8 cellular contexts compared by ENCODE assay signal in genomic region chr7:2863461-2864066, GRCh38. TPM values are rescaled to one million over a fixed set of nuclear protein-coding genes. Genes with fewer than 3 reads are reported as not detected.
A peak's percentile ranks its signal among the peaks of the same experiment; 100 is the strongest.
DNase-seq lines count a peak whose midpoint lies in the region; ATAC-seq and TF ChIP-seq lines count a peak whose summit lies in the region.

No MANE protein-coding gene starts in this region.

- WGBS in thyroid gland, 2 donors, result 39 to 61% methylated on average over 12 to 16 of the region's 18 CpGs

- no peaks in the 10 kb centered on the region for H3K36me3 Mint-ChIP-seq in activated T-cell treated with anti-CD3 and anti-CD28 coated beads, Interleukin-2, amount 50 U/mL, for 24 hours (ENCODE audit: low read depth)

- peak overlapping the region; percentile 93 for H3K27ac Mint-ChIP-seq in activated T-cell treated with anti-CD3 and anti-CD28 coated beads, Interleukin-2, amount 50 U/mL, for 24 hours

- H3K79me2 ChIP-seq in OCI-LY7 (ENCODE audit: insufficient read depth, low read depth, low read length) (no peaks in the 10 kb centered on the region), osteoblast (ENCODE audit: insufficient read depth, low read length) (no peaks in the 10 kb centered on the region)

- H3K9me2 ChIP-seq in OCI-LY7 (ENCODE audit: insufficient read depth, low read length), result no peaks in the 10 kb centered on the region

- TF ChIP-seq CTCF in OCI-LY7 (conservative IDR thresholded peaks at IDR 0.05; ENCODE audit: low read length), result no peak
- no peak for TF ChIP-seq CTCF in osteoblast (IDR thresholded peaks at IDR 0.05; ENCODE audit: extremely low read depth, low read depth, low read length)
- TF ChIP-seq CTCF in thyroid gland (IDR thresholded peaks at IDR 0.05), result no peak

- TF ChIP-seq POLR2A in thyroid gland (IDR thresholded peaks at IDR 0.05), result no peak

- CTCF ChIA-PET in OCI-LY7 (lab: Charles Lee; ENCODE audit: unreplicated experiment), result interaction anchor here (0.6 to 1.2 kb wide), 2 partner anchors 134 to 288 kb away, joined by 3 to 4 read pairs; no protein-coding TSS in a partner anchor

- H3K4me3 Mint-ChIP-seq in activated T-cell treated with anti-CD3 and anti-CD28 coated beads, Interleukin-2, amount 50 U/mL, for 24 hours, result peak overlapping the region; percentile 78

- H3K9me3 ChIP-seq in OCI-LY7 (ENCODE audit: low read length) (no peaks in the 10 kb centered on the region), osteoblast (ENCODE audit: low read depth, low read length) (no peaks in the 10 kb centered on the region), thyroid gland (no peaks in the 10 kb centered on the region)

- peak overlapping the region; percentile 88 for H2AFZ ChIP-seq in OCI-LY7 (ENCODE audit: low read length)
- H2AFZ ChIP-seq in osteoblast (ENCODE audit: low read length), result peak overlapping the region; percentile 92

- no peaks in the 10 kb centered on the region for H3K9me3 Mint-ChIP-seq in activated T-cell treated with anti-CD3 and anti-CD28 coated beads, Interleukin-2, amount 50 U/mL, for 24 hours

- H3K27ac ChIP-seq in OCI-LY7 (ENCODE audit: low read depth, low read length, poor library complexity, severe bottlenecking), result no peak overlapping the region
- H3K27ac ChIP-seq in osteoblast (ENCODE audit: low read depth, low read length), result peak overlapping the region; percentile 92
- H3K27ac ChIP-seq in thyroid gland, result peak overlapping the region; percentile 55 to 79 (median 79)

- H3K27me3 ChIP-seq in osteoblast (ENCODE audit: insufficient read depth, low read length) (no peaks in the 10 kb centered on the region), thyroid gland (no peaks in the 10 kb centered on the region)

- no peaks in the 10 kb centered on the region for H3K27me3 Mint-ChIP-seq in activated T-cell treated with anti-CD3 and anti-CD28 coated beads, Interleukin-2, amount 50 U/mL, for 24 hours

- H3K4me3 ChIP-seq in OCI-LY7 (ENCODE audit: low read depth, low read length, poor library complexity, severe bottlenecking) (no peak overlapping the region), osteoblast (ENCODE audit: insufficient read depth, low read length) (peak overlapping the region; percentile 55), thyroid gland (replicated peaks in 1 of 3) (no peak overlapping the region)

- peaks cover 30% of the 10 kb centered on the region for H3K4me1 Mint-ChIP-seq in activated T-cell treated with anti-CD3 and anti-CD28 coated beads, Interleukin-2, amount 50 U/mL, for 24 hours (ENCODE audit: low read depth)

- DNase-seq in activated gamma-delta T cell treated with Interleukin-2 at 50 U/mL for 16 hours, result peak; percentile 72
- no peak for DNase-seq in activated gamma-delta T cell (lab: John Stamatoyannopoulos, UW)
- peak; percentile 40 for DNase-seq in OCI-LY7 (ENCODE audit: low spot score)
- peak; percentile 81 for DNase-seq in activated T-cell treated with anti-CD3 and anti-CD28 coated beads, Interleukin-2, amount 50 U/mL, for 24 hours
- peak; percentile 95 for DNase-seq in fibroblast of peridontal ligament (ENCODE audit: extremely low read depth)
- peak; percentile 98 for DNase-seq in osteoblast (ENCODE audit: insufficient read length, low spot score, missing footprints)
- peak; percentile 43 to 44 for DNase-seq in thyroid gland

- H3K36me3 ChIP-seq in OCI-LY7 (ENCODE audit: insufficient read depth, low read length), result no peaks in the 10 kb centered on the region
- no peaks in the 10 kb centered on the region for H3K36me3 ChIP-seq in osteoblast (ENCODE audit: insufficient read depth, low read length)
- no peaks in the 10 kb centered on the region for H3K36me3 ChIP-seq in thyroid gland

- H3K4me2 ChIP-seq in OCI-LY7 (ENCODE audit: low read length) (no peak overlapping the region; the same call in 1 of the 2 replicates), osteoblast (ENCODE audit: insufficient read depth, low read length) (peak overlapping the region; percentile 80)

- intact Hi-C loops in OCI-LY7 (cut with micrococcal nuclease; ENCODE audit: unreplicated experiment) (loop anchor here (10.0 kb wide), 2 partner anchors 441 to 1031 kb away; partner anchors contain the start of gene SDK1), thyroid gland (cut with DNase I) (loop anchor here (10.0 kb wide), 1 partner anchor 291 kb away; no protein-coding TSS in a partner anchor)

- BruUV-seq in OCI-LY7 (replicated peaks; lab: Mats Ljungman, UMichigan), result no TSS peak

- peak; percentile 93 for ATAC-seq in HG02973 (IDR thresholded peaks at IDR 0.05; ENCODE audit: unreplicated experiment)

- POLR2A ChIA-PET in OCI-LY7 (lab: Charles Lee), result interaction anchor here (0.8 kb wide), 1 partner anchor 19 kb away, joined by 4 read pairs; no protein-coding TSS in a partner anchor

- H4K20me1 ChIP-seq in OCI-LY7 (ENCODE audit: insufficient read depth, low read length) (no peaks in the 10 kb centered on the region), osteoblast (ENCODE audit: insufficient read depth, low read length) (no peaks in the 10 kb centered on the region)

- H3K4me1 ChIP-seq in OCI-LY7 (ENCODE audit: insufficient read depth, low read length, poor library complexity, severe bottlenecking), result peaks cover 9% of the 10 kb centered on the region
- H3K4me1 ChIP-seq in osteoblast (ENCODE audit: insufficient read depth, low read length), result peaks cover 17% of the 10 kb centered on the region
- H3K4me1 ChIP-seq in thyroid gland, result peaks cover 0 to 20% of the 10 kb centered on the region in 2 donors

RNA-seq across cellular contexts. Expression of gene GNA12, which starts 19.5 kb away (rescaled TPM):
- 6.5 and 10.3 TPM in 2 replicates for total RNA-seq in OCI-LY7 (2014; rRNA removed; shearing (Covaris generic))
- 35.9 and 36.1 TPM in 2 replicates for total RNA-seq in OCI-LY7 (2022)
- 27.1 and 32.7 TPM in 2 replicates for total RNA-seq in osteoblast
- total RNA-seq in thyroid gland, result 10 to 100 TPM; 17.9 to 33.3 (median 21.7) TPM
